In the genomic region with DNA sequence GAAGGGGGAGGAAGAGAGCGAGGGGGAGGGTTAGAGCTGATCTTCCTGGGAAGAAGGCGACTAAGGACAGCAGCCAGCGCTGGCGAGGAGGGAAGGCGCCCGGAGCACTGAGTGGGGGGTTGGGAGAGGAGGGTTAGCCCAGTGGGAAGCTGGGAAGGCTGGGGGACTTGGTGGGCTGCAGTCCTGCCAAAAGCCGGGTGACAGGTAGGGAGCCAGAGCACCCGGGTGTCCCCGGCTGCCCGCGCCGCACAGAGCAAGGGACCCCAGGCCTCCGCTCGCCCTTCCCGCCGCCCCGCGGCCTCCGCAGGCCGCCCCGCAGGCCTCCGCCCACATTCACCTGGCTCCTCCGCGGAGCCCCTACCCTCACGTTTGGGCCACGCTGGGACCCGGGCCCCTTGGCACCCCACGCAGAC, we compare ENCODE assay signal across 9 cellular contexts. TPM values are rescaled to one million over a fixed set of nuclear protein-coding genes. Genes with fewer than 3 reads are reported as not detected.
DNase-seq lines count a peak whose midpoint lies in the region; ATAC-seq and TF ChIP-seq lines count a peak whose summit lies in the region.
"Had no signal": no experiment of that assay in that cellular context is flagged by ENCODE, and none has a peak within 500 bp of the region (broad histone marks: within the 10 kb centered on the region; RNA-seq: fewer than 3 reads in every experiment).

No MANE protein-coding gene starts in this region.

- H3K27me3 ChIP-seq in gastroesophageal sphincter: peaks cover 39% of the 10 kb centered on the region
- no peaks in the 10 kb centered on the region for H3K27me3 ChIP-seq in ovary

- TF ChIP-seq EP300 in gastroesophageal sphincter (IDR thresholded peaks at IDR 0.05) (no peak), ovary (IDR thresholded peaks at IDR 0.05) (no peak)

- H3K36me3 ChIP-seq in gastroesophageal sphincter (no peaks in the 10 kb centered on the region), ovary (no peaks in the 10 kb centered on the region)

- peak overlapping the region; percentile 4 to 57 for H3K4me3 ChIP-seq in gastroesophageal sphincter
- H3K4me3 ChIP-seq in ovary: peak overlapping the region; percentile 32

- TF ChIP-seq CTCF in RWPE1 (conservative IDR thresholded peaks at IDR 0.05; ENCODE audit: low read depth): no peak
- TF ChIP-seq CTCF in gastroesophageal sphincter (IDR thresholded peaks at IDR 0.05): no peak
- TF ChIP-seq CTCF in ovary (IDR thresholded peaks at IDR 0.05): no peak

- TF ChIP-seq POLR2A in gastroesophageal sphincter (IDR thresholded peaks at IDR 0.05): no peak
- TF ChIP-seq POLR2A in ovary (IDR thresholded peaks at IDR 0.05): no peak

- CTCF ChIA-PET in RWPE1 (lab: Yijun Ruan, JAX): interaction anchor here (0.5 to 0.9 kb wide), 6 partner anchors 30 to 373 kb away, joined by 3 to 8 read pairs (median 4); no protein-coding TSS in a partner anchor

- POLR2A ChIA-PET in RWPE1 (lab: Yijun Ruan, JAX; ENCODE audit: low non-redundant PET): no interaction called here

- H3K9me3 ChIP-seq in gastroesophageal sphincter (no peaks in the 10 kb centered on the region), ovary (no peaks in the 10 kb centered on the region)

- intact Hi-C loops in ovary (cut with DNase I): no loop called here

- DNase-seq in ELF-1 (ENCODE audit: low read depth, low spot score) (peak; percentile 74), RWPE1 (ENCODE audit: low spot score) (no peak), ovary (no peak), NCI-H748 treated with DMSO at 0.1 percent for 48 hours (lab: John Stamatoyannopoulos, UW) (no peak), NCI-H1694 treated with DMSO at 0.1 percent for 48 hours (lab: John Stamatoyannopoulos, UW) (no peak)
- no peak for DNase-seq in activated CD4-positive, alpha-beta T cell treated with anti-CD3 and anti-CD28 coated beads, Interleukin-2, amount 50 U/mL, for 4 hours
- DNase-seq: NCI-H187 treated with DMSO at 0.1 percent for 48 hours had no signal

- ATAC-seq in gastroesophageal sphincter (no peak), GM18498 (IDR thresholded peaks at IDR 0.05; ENCODE audit: unreplicated experiment) (no peak)

- peaks cover 0 to 14% (median 11%) of the 10 kb centered on the region in 3 donors for H3K4me1 ChIP-seq in gastroesophageal sphincter
- peaks cover 5% of the 10 kb centered on the region for H3K4me1 ChIP-seq in ovary (ENCODE audit: insufficient read depth)

- WGBS in gastroesophageal sphincter (ENCODE audit: low coverage in 1 of 2), 2 donors: 0 to 5% methylated on average over 1 to 4 of the region's 28 CpGs
- WGBS in ovary, 3 donors: 1 to 5% (median 4%) methylated on average over 16 to 28 of the region's 28 CpGs

- H3K27ac ChIP-seq in RWPE1 (peak overlapping the region; percentile 28), gastroesophageal sphincter (no peak overlapping the region), ovary (no peak overlapping the region)

RNA-seq across cellular contexts. Expression of gene SLC12A8, which starts 0.4 kb away (rescaled TPM):
- total RNA-seq in gastroesophageal sphincter (1 to 10 TPM in 1 of 4 donors, under 1 TPM in 2, not detected in 1; 0.13 to 2.3 (median 0.54) TPM), ovary (10 to 100 TPM in 1 of 7 donors, 1 to 10 TPM in 3, under 1 TPM in 3; 0.28 to 11.5 (median 1.5) TPM)
- 10 to 100 TPM in 1 of 2 donors, under 1 TPM in 1; 0.57 to 11.0 TPM for polyA plus RNA-seq in ovary
